In the genomic region with DNA sequence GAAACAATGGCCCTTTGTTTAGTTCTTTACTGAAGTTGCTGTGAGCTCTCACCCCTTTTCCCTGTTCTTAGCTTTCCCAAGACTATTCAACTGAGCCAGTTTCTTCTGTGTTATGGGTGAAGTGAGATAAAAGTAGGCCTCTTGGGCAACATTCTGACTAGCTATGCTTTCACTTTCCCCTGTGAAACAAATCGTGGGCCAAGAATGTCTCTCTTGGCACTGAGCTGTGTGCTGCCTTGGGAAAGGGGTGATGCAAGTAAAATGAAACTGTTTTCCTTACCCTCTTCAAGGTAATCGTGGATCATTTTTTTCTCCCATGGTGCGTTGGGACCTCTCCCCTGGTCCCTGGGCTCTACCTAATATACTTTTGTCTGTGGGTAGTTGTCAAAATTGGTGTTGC, we compare ENCODE assay signal across 18 cellular contexts.
"Had no signal": no experiment of that assay in that cellular context is flagged by ENCODE, and none has a peak within 500 bp of the region (broad histone marks: within the 10 kb centered on the region; RNA-seq: fewer than 3 reads in every experiment).

No MANE protein-coding gene starts in this region.

- H3K4me3 ChIP-seq: adrenal gland, right atrium auricular region, smooth muscle cell, testis, upper lobe of left lung had no signal

- H3K27me3 ChIP-seq: adrenal gland, right atrium auricular region, testis, upper lobe of left lung had no signal

- H3K9me3 ChIP-seq: testis had no signal

- H3K27ac ChIP-seq: adrenal gland, right atrium auricular region, testis, upper lobe of left lung, VCaP had no signal

- DNase-seq: activated CD4-positive, alpha-beta memory T cell treated with anti-CD3 and anti-CD28 coated beads for 36 hours; activated CD4-positive, alpha-beta T cell treated with anti-CD3 and anti-CD28 coated beads for 36 hours; activated naive CD4-positive, alpha-beta T cell treated with anti-CD3 and anti-CD28 coated beads, Interleukin-2, amount 50 U/mL, for 16 hours; activated T-cell treated with anti-CD3 and anti-CD28 coated beads, Interleukin-2, amount 50 U/mL, for 24 hours; adrenal gland; central memory CD4-positive, alpha-beta T cell; effector CD8-positive, alpha-beta T cell; hypothalamus; kidney glomerular epithelial cell; nephron progenitor cell; occipital lobe; T-cell; T-helper 9 cell; testis; upper lobe of left lung had no signal

- H3K4me1 ChIP-seq: adrenal gland, right atrium auricular region, testis, upper lobe of left lung had no signal

- H3K36me3 ChIP-seq: adrenal gland, right atrium auricular region, upper lobe of left lung had no signal
